17 cellular contexts compared by ENCODE assay signal in the genomic region with DNA sequence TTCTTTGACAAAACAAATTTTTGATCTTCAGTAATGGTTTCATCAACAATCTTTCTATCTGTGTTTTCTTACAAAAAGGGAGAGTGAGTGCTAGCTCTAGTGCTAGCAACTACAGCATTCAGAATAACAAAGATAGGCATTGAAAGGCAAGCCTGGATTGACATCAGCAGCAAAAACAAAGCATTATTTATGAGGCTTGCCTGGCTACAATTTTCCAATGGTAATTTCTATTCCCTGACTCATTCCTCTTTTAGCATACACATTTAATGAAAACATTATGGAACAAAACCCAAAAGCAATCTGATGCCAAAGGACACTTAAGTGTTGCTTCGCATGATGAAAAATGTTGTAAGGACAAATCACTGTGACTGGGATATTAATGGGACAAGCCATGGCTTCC.
DNase-seq lines count a peak whose midpoint lies in the region; ATAC-seq, FAIRE-seq and TF ChIP-seq lines count a peak whose summit lies in the region.
"Had no signal": no experiment of that assay in that cellular context is flagged by ENCODE, and none has a peak within 500 bp of the region (broad histone marks: within the 10 kb centered on the region; RNA-seq: fewer than 3 reads in every experiment).

No MANE protein-coding gene starts in this region.

- no peak for TF ChIP-seq POLR2A in H1 (IDR thresholded peaks at IDR 0.05; ENCODE audit: control extremely low read depth in 1 of 2, low read depth in 2 of 2, low read length in 2 of 2)

- ATAC-seq in activated T-cell treated with anti-CD3 and anti-CD28 coated beads, Interleukin-2, amount 50 U/mL, for 4 hours: no peak
- ATAC-seq in GM21786 (IDR thresholded peaks at IDR 0.05; ENCODE audit: unreplicated experiment): no peak
- ATAC-seq: Panc1 had no signal

- peak; percentile 34 for DNase-seq in AG10803 (ENCODE audit: low read depth)
- peak; percentile 62 for DNase-seq in NCI-H1417 treated with DMSO at 0.1 percent for 48 hours (lab: John Stamatoyannopoulos, UW)
- DNase-seq in H1 (ENCODE audit: low read depth in 1 of 2, low spot score in 2 of 2): no peak
- DNase-seq in medulla oblongata (ENCODE audit: extremely low spot score): peak; percentile 88
- DNase-seq in AG08396 (ENCODE audit: low spot score): no peak
- no peak for DNase-seq in activated T-cell treated with anti-CD3 and anti-CD28 coated beads, Interleukin-2, amount 50 U/mL, for 4 hours
- DNase-seq in stimulated activated CD4-positive, alpha-beta T cell treated with anti-CD3 and anti-CD28 coated beads, Interleukin-1b, Interleukin-23, amount 100 ng/mL, for 48 hours: no peak
- DNase-seq: activated CD4-positive, CD25-positive, alpha-beta regulatory T cell; activated naive CD4-positive, alpha-beta T cell treated with anti-CD3 and anti-CD28 coated beads, Interleukin-2, amount 50 U/mL, for 16 hours; BE2C; DMS53; MV-4-11; NCI-H510A; occipital lobe; stimulated activated CD4-positive, alpha-beta T cell treated with anti-CD3 and anti-CD28 coated beads, Interleukin-12 subunit alpha, Interleukin-12 subunit beta, amount 100 ng/mL, for 4 hours had no signal

- H3K36me3 ChIP-seq in H1 (ENCODE audit: control insufficient read depth in 2 of 4, insufficient read depth in 4 of 4, low read length in 3 of 4): no peaks in the 10 kb centered on the region
- H3K36me3 ChIP-seq: BE2C had no signal

- FAIRE-seq in H1 (lab: Jason Lieb, UNC): peak; percentile 48

- no peaks in the 10 kb centered on the region for H3K4me1 Mint-ChIP-seq in activated T-cell treated with anti-CD3 and anti-CD28 coated beads, Interleukin-2, amount 50 U/mL, for 4 hours (ENCODE audit: low read depth)

- 81% methylated on average over 1 of the region's 1 CpG; no CpG with 5 or more reads in 1 of the 2 experiments for WGBS in H1 (ENCODE audit: extremely low coverage in 1 of 2, insufficient coverage in 1 of 2, insufficient read length in 1 of 2, insufficient replicate concordance in 2 of 2, low coverage in 1 of 2, low lambda C conversion rate in 2 of 2, missing lambda C conversion rate in 1 of 2), 2 experiments

- H2AK5ac ChIP-seq in H1 (ENCODE audit: low read depth, low read length): no peak overlapping the region

- TF ChIP-seq EP300 in H1 (IDR thresholded peaks at IDR 0.05; ENCODE audit: borderline replicate concordance in 1 of 2, low read depth in 2 of 2, low read length in 2 of 2): no peak

- H3K23me2 ChIP-seq in H1 (ENCODE audit: low read depth, low read length): no peaks in the 10 kb centered on the region; the same call in 1 of the 2 replicates

- TF ChIP-seq RAD21 in H1 (IDR thresholded peaks at IDR 0.05 in 1 of 2, conservative IDR thresholded peaks at IDR 0.05 in 1 of 2; ENCODE audit: low read depth in 2 of 2, low read length in 2 of 2): no peak

- H3K27ac ChIP-seq in H1 (ENCODE audit: low read depth, low read length): no peak overlapping the region

- no peaks in the 10 kb centered on the region for H4K20me1 ChIP-seq in H1 (replicated peaks in 1 of 2; ENCODE audit: control insufficient read depth in 1 of 2, insufficient read depth in 2 of 2, low read length in 2 of 2)

- H2AFZ ChIP-seq in H1 (ENCODE audit: low read length): no peak overlapping the region

- no peak overlapping the region for H3K14ac ChIP-seq in H1 (ENCODE audit: insufficient read length)

- no peak overlapping the region for H3K4ac ChIP-seq in H1 (replicated peaks; ENCODE audit: insufficient read length, low read depth, low read length)

- no peaks in the 10 kb centered on the region for H3K79me1 ChIP-seq in H1 (ENCODE audit: low read depth, low read length)

- H3K18ac ChIP-seq in H1 (ENCODE audit: extremely low read depth, low read length): no peak overlapping the region

- no peak overlapping the region for H4K8ac ChIP-seq in H1 (ENCODE audit: extremely low read depth, insufficient read depth, low read length)

- H4K5ac ChIP-seq in H1 (ENCODE audit: insufficient read length, low read depth, low read length): no peak overlapping the region

- no peaks in the 10 kb centered on the region for H3K27me3 ChIP-seq in H1 (replicated peaks in 1 of 4; ENCODE audit: control insufficient read depth in 3 of 4, extremely low read depth in 1 of 4, insufficient read depth in 3 of 4, low read length in 3 of 4)
- H3K27me3 ChIP-seq: BE2C had no signal

- H2BK12ac ChIP-seq in H1 (ENCODE audit: low read depth, low read length): peak overlapping the region; percentile 32; the same call in 1 of the 2 replicates

- H2BK15ac ChIP-seq in H1 (ENCODE audit: low read length): no peak overlapping the region

- POLR2A ChIA-PET in H1 (lab: Charles Lee; ENCODE audit: partially characterized antibody): no interaction called here

- H4K91ac ChIP-seq in H1 (replicated peaks; ENCODE audit: insufficient read length, low read length): no peak overlapping the region

- H3K27me3 Mint-ChIP-seq in activated T-cell treated with anti-CD3 and anti-CD28 coated beads, Interleukin-2, amount 50 U/mL, for 4 hours (ENCODE audit: low read depth): no peaks in the 10 kb centered on the region

- CTCF ChIA-PET in H1 (lab: Charles Lee; ENCODE audit: partially characterized antibody): interaction anchor here (0.7 kb wide), 1 partner anchor 397 kb away, joined by 3 read pairs; no protein-coding TSS in a partner anchor

- no peak overlapping the region for H3K4me2 ChIP-seq in H1 (ENCODE audit: insufficient read depth in 1 of 2, low read depth in 2 of 2, low read length in 2 of 2)

- no peak overlapping the region for H2BK5ac ChIP-seq in H1 (ENCODE audit: low read depth, low read length)

- H3K4me1 ChIP-seq in H1 (replicated peaks in 1 of 4; ENCODE audit: control insufficient read depth in 3 of 4, insufficient read depth in 4 of 4, low read length in 3 of 4): peaks cover 3 to 17% (median 10%) of the 10 kb centered on the region in 4 experiments
- H3K4me1 ChIP-seq: BE2C had no signal

- H3K4me3 ChIP-seq in AG10803 (ENCODE audit: low read length): no peak overlapping the region
- H3K4me3 ChIP-seq in H1 (ENCODE audit: extremely low read depth in 1 of 4, insufficient read depth in 2 of 4, low read depth in 3 of 4, low read length in 4 of 4): no peak overlapping the region

- TF ChIP-seq CTCF in AG10803 (conservative IDR thresholded peaks at IDR 0.05; ENCODE audit: low read length) (no peak), H1 (IDR thresholded peaks at IDR 0.05; ENCODE audit: control extremely low read depth in 1 of 3, insufficient read depth in 1 of 3, low read depth in 1 of 3, low read length in 3 of 3) (no peak)

- H3K4me3 Mint-ChIP-seq in activated T-cell treated with anti-CD3 and anti-CD28 coated beads, Interleukin-2, amount 50 U/mL, for 4 hours: no peak overlapping the region

- no peaks in the 10 kb centered on the region for H3K36me3 Mint-ChIP-seq in activated T-cell treated with anti-CD3 and anti-CD28 coated beads, Interleukin-2, amount 50 U/mL, for 4 hours (ENCODE audit: insufficient read depth)

- no peaks in the 10 kb centered on the region for H3K79me2 ChIP-seq in H1 (ENCODE audit: control insufficient read depth in 1 of 2, insufficient read depth in 2 of 2, low read length in 2 of 2)

- no peak overlapping the region for H3K23ac ChIP-seq in H1 (ENCODE audit: insufficient read length)

- H3K9ac ChIP-seq in H1 (replicated peaks in 1 of 4; ENCODE audit: extremely low read depth in 1 of 4, low read depth in 3 of 4, low read length in 3 of 4): no peak overlapping the region

- no peak overlapping the region for H3K56ac ChIP-seq in H1 (replicated peaks; ENCODE audit: insufficient read length, low read depth, low read length)

- H2BK120ac ChIP-seq in H1 (replicated peaks; ENCODE audit: low read depth, low read length): peak overlapping the region; percentile 44

- no peak overlapping the region for H2BK20ac ChIP-seq in H1 (ENCODE audit: low read length)

- H3K9me3 ChIP-seq in H1 (ENCODE audit: insufficient read depth in 2 of 2, low read depth in 1 of 2, low read length in 1 of 2): no peaks in the 10 kb centered on the region
- H3K9me3 ChIP-seq: BE2C had no signal

- H3K9me3 Mint-ChIP-seq in activated T-cell treated with anti-CD3 and anti-CD28 coated beads, Interleukin-2, amount 50 U/mL, for 4 hours: no peaks in the 10 kb centered on the region

TF ChIP-seq in H1, 55 proteins besides CTCF, POLR2A, EP300 and RAD21 (continues in another document):
- no peak for TF ChIP-seq CBX8 (IDR thresholded peaks at IDR 0.05; ENCODE audit: borderline replicate concordance, low read depth, low read length)

Comparison
In these comparisons a context has a peak if more than half of its experiments do, and no peak if none do; other contexts are left out.
1. DNase-seq: peak in AG10803 (single experiment), NCI-H1417 treated with DMSO at 0.1 percent for 48 hours (single experiment) and medulla oblongata (single experiment); none in H1 (0 of 2), AG08396 (single experiment), activated T-cell treated with anti-CD3 and anti-CD28 coated beads, Interleukin-2, amount 50 U/mL, for 4 hours (single experiment) and stimulated activated CD4-positive, alpha-beta T cell treated with anti-CD3 and anti-CD28 coated beads, Interleukin-1b, Interleukin-23, amount 100 ng/mL, for 48 hours (single experiment).